21 cellular contexts compared by ENCODE assay signal in genomic region chr11:67431346-67432249, GRCh38. TPM values are rescaled to one million over a fixed set of nuclear protein-coding genes. Genes with fewer than 3 reads are reported as not detected.
DNase-seq lines count a peak whose midpoint lies in the region; ATAC-seq, FAIRE-seq and TF ChIP-seq lines count a peak whose summit lies in the region.
"Had no signal": no experiment of that assay in that cellular context is flagged by ENCODE, and none has a peak within 500 bp of the region (broad histone marks: within the 10 kb centered on the region; RNA-seq: fewer than 3 reads in every experiment).

No MANE protein-coding gene starts in this region.

- H3K27me3 Mint-ChIP-seq in activated naive CD4-positive, alpha-beta T cell treated with anti-CD3 and anti-CD28 coated beads, Interleukin-2, amount 10 ng/mL, durations not matched to agents 7 days and 5 days = peaks cover 6% of the 10 kb centered on the region
- no peaks in the 10 kb centered on the region for H3K27me3 Mint-ChIP-seq in activated B cell treated with CpG ODN at 0.5 μM for 24 hours
- H3K27me3 Mint-ChIP-seq in stimulated activated naive B cell treated with anti-CD40 and anti-IgM and Interleukin-4, amounts not matched to agents 10 μg/mL and 1 μg/mL and 100 μg/mL, for 72 hours = no peaks in the 10 kb centered on the region

- no peak overlapping the region for H3K4me2 ChIP-seq in H1 (ENCODE audit: insufficient read depth in 1 of 2, low read depth in 2 of 2, low read length in 2 of 2)

- H3K36me3 ChIP-seq in H1 (ENCODE audit: control insufficient read depth in 2 of 4, insufficient read depth in 4 of 4, low read length in 3 of 4) = peaks cover 3 to 17% (median 8%) of the 10 kb centered on the region in 4 experiments; a peak in 7 of 8 replicates
- H3K36me3 ChIP-seq in vagina = peaks cover 0 to 43% of the 10 kb centered on the region in 2 donors
- H3K36me3 ChIP-seq in SJCRH30 = 0 out of 2 replicates have a peak, but pooled peaks cover 5% of the 10 kb centered on the region

- peak overlapping the region; percentile 29; the same call in 1 of the 2 replicates for H4K8ac ChIP-seq in H1 (ENCODE audit: extremely low read depth, insufficient read depth, low read length)

- WGBS in H1 (ENCODE audit: extremely low coverage in 1 of 2, insufficient coverage in 1 of 2, insufficient read length in 1 of 2, insufficient replicate concordance in 2 of 2, low coverage in 1 of 2, low lambda C conversion rate in 2 of 2, missing lambda C conversion rate in 1 of 2), 2 experiments = 88% methylated on average over 24 of the region's 24 CpGs; no CpG with 5 or more reads in 1 of the 2 experiments

- CTCF ChIA-PET in activated naive CD4-positive, alpha-beta T cell treated with anti-CD3 and anti-CD28 coated beads, Interleukin-2, amount 10 ng/mL, durations not matched to agents 7 days and 5 days (lab: Charles Lee) = interaction anchor here (1.7 kb wide), 1 partner anchor 30 kb away, joined by 5 read pairs; the partner anchor contains the start of gene PPP1CA
- CTCF ChIA-PET in activated B cell treated with CpG ODN at 0.5 μM for 24 hours (lab: Charles Lee) (interaction anchor here (0.9 kb wide), 1 partner anchor 30 kb away, joined by 4 read pairs; the partner anchor contains the start of gene PPP1CA), H1 (lab: Charles Lee; ENCODE audit: partially characterized antibody) (interaction anchor here (0.7 to 3.8 kb wide), 3 partner anchors 20 to 31 kb away, joined by 3 to 10 read pairs (median 4); partner anchors contain the start of gene PPP1CA)

- peaks cover 10% of the 10 kb centered on the region for H3K23me2 ChIP-seq in H1 (ENCODE audit: low read depth, low read length)

- H2BK5ac ChIP-seq in H1 (ENCODE audit: low read depth, low read length) = no peak overlapping the region

- H4K5ac ChIP-seq in H1 (ENCODE audit: insufficient read length, low read depth, low read length) = no peak overlapping the region

- H3K4me1 ChIP-seq in H1 (replicated peaks in 1 of 4; ENCODE audit: control insufficient read depth in 3 of 4, insufficient read depth in 4 of 4, low read length in 3 of 4) (peaks cover 0 to 19% (median 10%) of the 10 kb centered on the region in 4 experiments; a peak in 6 of 7 replicates), vagina (peaks cover 48% of the 10 kb centered on the region), SJCRH30 (peaks cover 6% of the 10 kb centered on the region; the same call in 1 of the 2 replicates)

- H3K9me3 Mint-ChIP-seq in activated naive CD4-positive, alpha-beta T cell treated with anti-CD3 and anti-CD28 coated beads, Interleukin-2, amount 10 ng/mL, durations not matched to agents 7 days and 5 days = no peaks in the 10 kb centered on the region
- H3K9me3 Mint-ChIP-seq in activated B cell treated with CpG ODN at 0.5 μM for 24 hours = no peaks in the 10 kb centered on the region
- H3K9me3 Mint-ChIP-seq in stimulated activated naive B cell treated with anti-CD40 and anti-IgM and Interleukin-4, amounts not matched to agents 10 μg/mL and 1 μg/mL and 100 μg/mL, for 72 hours = no peaks in the 10 kb centered on the region

- TF ChIP-seq EP300 in H1 (IDR thresholded peaks at IDR 0.05; ENCODE audit: borderline replicate concordance in 1 of 2, low read depth in 2 of 2, low read length in 2 of 2) = no peak

- DNase-seq in activated naive CD4-positive, alpha-beta T cell treated with anti-CD3 and anti-CD28 coated beads, Interleukin-2, amount 10 ng/mL, durations not matched to agents 7 days and 5 days = no peak
- DNase-seq in activated naive CD4-positive, alpha-beta T cell treated with Interleukin-2 at 50 U/mL for 16 hours = no peak
- DNase-seq in activated B cell treated with CpG ODN at 0.5 μM for 24 hours (no peak), H1 (ENCODE audit: low read depth in 1 of 2, low spot score in 2 of 2) (no peak), vagina (ENCODE audit: extremely low spot score in 2 of 2) (no peak), NCI-H446 treated with DMSO at 0.1 percent for 48 hours (lab: John Stamatoyannopoulos, UW) (no peak), SJCRH30 (no peak)
- no peak for DNase-seq in stimulated activated naive B cell treated with anti-CD40 and anti-IgM and Interleukin-4, amounts not matched to agents 10 μg/mL and 1 μg/mL and 100 μg/mL, for 72 hours
- DNase-seq: body of pancreas, esophagus squamous epithelium, GF-D8, NCI-H2227 treated with DMSO at 0.1 percent for 48 hours, retina had no signal

- no peak overlapping the region for H3K9ac ChIP-seq in H1 (replicated peaks in 1 of 4; ENCODE audit: extremely low read depth in 1 of 4, low read depth in 3 of 4, low read length in 3 of 4)

- H3K14ac ChIP-seq in H1 (ENCODE audit: insufficient read length) = no peak overlapping the region

- H2BK120ac ChIP-seq in H1 (replicated peaks; ENCODE audit: low read depth, low read length) = no peak overlapping the region

- no peak overlapping the region for H2AK5ac ChIP-seq in H1 (ENCODE audit: low read depth, low read length)

- no peak overlapping the region for H3K23ac ChIP-seq in H1 (ENCODE audit: insufficient read length)

- H3K4me3 ChIP-seq in H1 (ENCODE audit: extremely low read depth in 1 of 4, insufficient read depth in 2 of 4, low read depth in 3 of 4, low read length in 4 of 4) (no peak overlapping the region), vagina (no peak overlapping the region), SJCRH30 (no peak overlapping the region)
- H3K4me3 ChIP-seq: body of pancreas, esophagus squamous epithelium, HAP-1 had no signal

- H3K4ac ChIP-seq in H1 (replicated peaks; ENCODE audit: insufficient read length, low read depth, low read length) = no peak overlapping the region

- H3K27me3 ChIP-seq in H1 (replicated peaks in 1 of 4; ENCODE audit: control insufficient read depth in 3 of 4, extremely low read depth in 1 of 4, insufficient read depth in 3 of 4, low read length in 3 of 4) (no peaks in the 10 kb centered on the region), vagina (no peaks in the 10 kb centered on the region), SJCRH30 (no peaks in the 10 kb centered on the region)
- H3K27me3 ChIP-seq: body of pancreas, esophagus squamous epithelium had no signal

- TF ChIP-seq POLR2A in H1 (IDR thresholded peaks at IDR 0.05; ENCODE audit: control extremely low read depth in 1 of 2, low read depth in 2 of 2, low read length in 2 of 2) (no peak), vagina (IDR thresholded peaks at IDR 0.05) (no peak)

- H3K27ac Mint-ChIP-seq in activated naive CD4-positive, alpha-beta T cell treated with anti-CD3 and anti-CD28 coated beads, Interleukin-2, amount 10 ng/mL, durations not matched to agents 7 days and 5 days = peak overlapping the region; percentile 75
- peak overlapping the region; percentile 74 for H3K27ac Mint-ChIP-seq in activated B cell treated with CpG ODN at 0.5 μM for 24 hours
- H3K27ac Mint-ChIP-seq in stimulated activated naive B cell treated with anti-CD40 and anti-IgM and Interleukin-4, amounts not matched to agents 10 μg/mL and 1 μg/mL and 100 μg/mL, for 72 hours = peak overlapping the region; percentile 97

- H3K4me1 Mint-ChIP-seq in activated naive CD4-positive, alpha-beta T cell treated with anti-CD3 and anti-CD28 coated beads, Interleukin-2, amount 10 ng/mL, durations not matched to agents 7 days and 5 days = peaks cover 71% of the 10 kb centered on the region
- peaks cover 66% of the 10 kb centered on the region for H3K4me1 Mint-ChIP-seq in activated B cell treated with CpG ODN at 0.5 μM for 24 hours
- peaks cover 45 to 78% of the 10 kb centered on the region in 2 donors for H3K4me1 Mint-ChIP-seq in stimulated activated naive B cell treated with anti-CD40 and anti-IgM and Interleukin-4, amounts not matched to agents 10 μg/mL and 1 μg/mL and 100 μg/mL, for 72 hours

- peaks cover 0 to 9% of the 10 kb centered on the region in 2 experiments; a peak in 2 of 4 replicates for H3K79me2 ChIP-seq in H1 (ENCODE audit: control insufficient read depth in 1 of 2, insufficient read depth in 2 of 2, low read length in 2 of 2)

- no peak overlapping the region for H2AFZ ChIP-seq in H1 (ENCODE audit: low read length)

- H3K9me3 ChIP-seq in H1 (ENCODE audit: insufficient read depth in 2 of 2, low read depth in 1 of 2, low read length in 1 of 2) = no peaks in the 10 kb centered on the region
- H3K9me3 ChIP-seq in vagina = no peaks in the 10 kb centered on the region
- no peaks in the 10 kb centered on the region for H3K9me3 ChIP-seq in SJCRH30 (replicated peaks)
- H3K9me3 ChIP-seq: body of pancreas, esophagus squamous epithelium, HAP-1 had no signal

- H3K27ac ChIP-seq in H1 (ENCODE audit: low read depth, low read length) = no peak overlapping the region
- no peak overlapping the region for H3K27ac ChIP-seq in vagina
- H3K27ac ChIP-seq in SJCRH30 = no peak overlapping the region
- H3K27ac ChIP-seq: body of pancreas, esophagus squamous epithelium had no signal

- H3K79me1 ChIP-seq in H1 (ENCODE audit: low read depth, low read length) = peaks cover 5% of the 10 kb centered on the region

- H2BK12ac ChIP-seq in H1 (ENCODE audit: low read depth, low read length) = no peak overlapping the region

- no peak for ATAC-seq in activated B cell treated with CpG ODN at 0.5 μM for 24 hours (ENCODE audit: low read depth)
- ATAC-seq in stimulated activated naive B cell treated with anti-CD40 and anti-IgM and Interleukin-4, amounts not matched to agents 10 μg/mL and 1 μg/mL and 100 μg/mL, for 72 hours (replicated peaks) = no peak
- ATAC-seq: body of pancreas had no signal

- H4K91ac ChIP-seq in H1 (replicated peaks; ENCODE audit: insufficient read length, low read length) = no peak overlapping the region

- no peak overlapping the region for H3K56ac ChIP-seq in H1 (replicated peaks; ENCODE audit: insufficient read length, low read depth, low read length)

- H4K20me1 ChIP-seq in H1 (replicated peaks in 1 of 2; ENCODE audit: control insufficient read depth in 1 of 2, insufficient read depth in 2 of 2, low read length in 2 of 2) = peaks cover 0 to 12% of the 10 kb centered on the region in 2 experiments

- H2BK20ac ChIP-seq in H1 (ENCODE audit: low read length) = no peak overlapping the region

- peak overlapping the region; percentile 14 for H3K4me3 Mint-ChIP-seq in activated naive CD4-positive, alpha-beta T cell treated with anti-CD3 and anti-CD28 coated beads, Interleukin-2, amount 10 ng/mL, durations not matched to agents 7 days and 5 days
- H3K4me3 Mint-ChIP-seq in activated B cell treated with CpG ODN at 0.5 μM for 24 hours = peak overlapping the region; percentile 11
- H3K4me3 Mint-ChIP-seq in stimulated activated naive B cell treated with anti-CD40 and anti-IgM and Interleukin-4, amounts not matched to agents 10 μg/mL and 1 μg/mL and 100 μg/mL, for 72 hours = peak overlapping the region; percentile 11 to 60

- no peak for TF ChIP-seq RAD21 in H1 (IDR thresholded peaks at IDR 0.05 in 1 of 2, conservative IDR thresholded peaks at IDR 0.05 in 1 of 2; ENCODE audit: low read depth in 2 of 2, low read length in 2 of 2)

- no peak overlapping the region for H3K18ac ChIP-seq in H1 (ENCODE audit: extremely low read depth, low read length)

- no peak for FAIRE-seq in H1 (lab: Jason Lieb, UNC)
- FAIRE-seq: D721Med had no signal

- POLR2A ChIA-PET in activated B cell treated with CpG ODN at 0.5 μM for 24 hours (lab: Charles Lee) = interaction anchor here (0.5 to 26.0 kb wide), 10 partner anchors 10 to 160 kb away, joined by 3 to 1417 read pairs (median 7); partner anchors contain the start of genes AIP, CABP4, CARNS1 and CORO1B
- POLR2A ChIA-PET in H1 (lab: Charles Lee; ENCODE audit: partially characterized antibody) = interaction anchor here (0.9 to 12.5 kb wide), 7 partner anchors 9 to 37 kb away, joined by 3 to 104 read pairs (median 4); partner anchors contain the start of genes CARNS1 and CORO1B

- H2BK15ac ChIP-seq in H1 (ENCODE audit: low read length) = no peak overlapping the region

- H3K36me3 Mint-ChIP-seq in activated naive CD4-positive, alpha-beta T cell treated with anti-CD3 and anti-CD28 coated beads, Interleukin-2, amount 10 ng/mL, durations not matched to agents 7 days and 5 days = peaks cover 28% of the 10 kb centered on the region
- H3K36me3 Mint-ChIP-seq in activated B cell treated with CpG ODN at 0.5 μM for 24 hours (ENCODE audit: low read depth) = peaks cover 58% of the 10 kb centered on the region
- peaks cover 37 to 49% of the 10 kb centered on the region in 2 donors for H3K36me3 Mint-ChIP-seq in stimulated activated naive B cell treated with anti-CD40 and anti-IgM and Interleukin-4, amounts not matched to agents 10 μg/mL and 1 μg/mL and 100 μg/mL, for 72 hours

- intact Hi-C loops in activated B cell treated with CpG ODN at 0.5 μM for 24 hours (cut with micrococcal nuclease) (no loop called here), vagina (cut with DNase I) (no loop called here)

- TF ChIP-seq CTCF in activated B cell treated with CpG ODN at 0.5 μM for 24 hours (IDR thresholded peaks at IDR 0.05) = no peak
- no peak for TF ChIP-seq CTCF in H1 (IDR thresholded peaks at IDR 0.05; ENCODE audit: control extremely low read depth in 1 of 3, insufficient read depth in 1 of 3, low read depth in 1 of 3, low read length in 3 of 3)
- TF ChIP-seq CTCF in vagina (IDR thresholded peaks at IDR 0.05) = no peak

RNA-seq across cellular contexts. Expression of gene RPS6KB2, which starts 3.3 kb away (rescaled TPM):
- total RNA-seq in activated B cell treated with CpG ODN at 0.5 μM for 24 hours = 66.9 and 74.5 TPM in 2 replicates
- total RNA-seq in H1 (2021; fragmentation: NEBNext Ultra II Directional; extraction: Animal tissue kit (Norgen Biotek cat#: 25700)) = 41.0 and 43.9 TPM in 2 replicates
- polyA plus RNA-seq in H1 (2011; rRNA removed) = 47.1 and 58.6 TPM in 2 replicates
- polyA plus RNA-seq in H1 (2011; cell fraction: cytosol; rRNA removed) = 54.3 TPM
- polyA plus RNA-seq in H1 (2011; cell fraction: nucleus; rRNA removed) = 104 TPM
- 31.6 to 44.5 TPM (median 41.0 TPM) in 4 replicates for polyA plus RNA-seq in H1 (2012, experiment 1 of 2)
- polyA plus RNA-seq in H1 (2012, experiment 2 of 2) = 44.7 TPM
- 27.6 TPM for polyA plus RNA-seq in H1 (2013, experiment 1 of 2)
- 27.9 TPM for polyA plus RNA-seq in H1 (2013, experiment 2 of 2)
- 36.3 and 41.7 TPM in 2 replicates for polyA minus RNA-seq in H1 (2011; rRNA and poly(A)+ RNA removed)
- 30.8 TPM for polyA minus RNA-seq in H1 (2011; cell fraction: cytosol; rRNA and poly(A)+ RNA removed)
- polyA minus RNA-seq in H1 (2011; cell fraction: nucleus; rRNA and poly(A)+ RNA removed) = 44.4 TPM
- total RNA-seq in vagina = 50.6 TPM
- total RNA-seq in SJCRH30 (2014; rRNA removed; shearing (Covaris generic)) = 25.9 and 33.5 TPM in 2 replicates

RNA-seq across cellular contexts. Expression of gene PTPRCAP, which starts 5.9 kb away (rescaled TPM):
- total RNA-seq in activated B cell treated with CpG ODN at 0.5 μM for 24 hours (328 and 347 TPM in 2 replicates), vagina (18.2 TPM)
- 0.78 and 1.4 TPM in 2 replicates for total RNA-seq in H1 (2021; fragmentation: NEBNext Ultra II Directional; extraction: Animal tissue kit (Norgen Biotek cat#: 25700))
- polyA plus RNA-seq in H1 (2011; rRNA removed) = 6.7 and 9.5 TPM in 2 replicates
- 6.7 TPM for polyA plus RNA-seq in H1 (2011; cell fraction: cytosol; rRNA removed)
- 39.1 TPM for polyA plus RNA-seq in H1 (2011; cell fraction: nucleus; rRNA removed)
- 3.0 to 3.5 TPM (median 3.2 TPM) in 4 replicates for polyA plus RNA-seq in H1 (2012, experiment 1 of 2)
- 1.9 TPM for polyA plus RNA-seq in H1 (2012, experiment 2 of 2)
- 1.2 TPM for polyA plus RNA-seq in H1 (2013, experiment 1 of 2)
- 0.85 TPM for polyA plus RNA-seq in H1 (2013, experiment 2 of 2)
- polyA minus RNA-seq in H1 (2011; rRNA and poly(A)+ RNA removed) = 0.28 and 0.44 TPM in 2 replicates
- 2.3 TPM for polyA minus RNA-seq in H1 (2011; cell fraction: cytosol; rRNA and poly(A)+ RNA removed)
- polyA minus RNA-seq in H1 (2011; cell fraction: nucleus; rRNA and poly(A)+ RNA removed) = 5.0 TPM
- total RNA-seq in SJCRH30 (2014; rRNA removed; shearing (Covaris generic)) = 1.1 TPM in 1 of 2 replicates, not detected in the other
- total RNA-seq: dermis microvascular lymphatic vessel endothelial cell had no signal

RNA-seq across cellular contexts. Expression of gene CORO1B, which starts 11.7 kb away (rescaled TPM):
- total RNA-seq in activated B cell treated with CpG ODN at 0.5 μM for 24 hours = 34.0 and 39.7 TPM in 2 replicates
- 77.1 and 84.3 TPM in 2 replicates for total RNA-seq in H1 (2021; fragmentation: NEBNext Ultra II Directional; extraction: Animal tissue kit (Norgen Biotek cat#: 25700))
- 131 and 148 TPM in 2 replicates for polyA plus RNA-seq in H1 (2011; rRNA removed)
- 141 TPM for polyA plus RNA-seq in H1 (2011; cell fraction: cytosol; rRNA removed)
- 193 TPM for polyA plus RNA-seq in H1 (2011; cell fraction: nucleus; rRNA removed)
- 50.9 to 80.4 TPM (median 78.0 TPM) in 4 replicates for polyA plus RNA-seq in H1 (2012, experiment 1 of 2)
- polyA plus RNA-seq in H1 (2012, experiment 2 of 2) = 77.6 TPM
- 61.1 TPM for polyA plus RNA-seq in H1 (2013, experiment 1 of 2)
- polyA plus RNA-seq in H1 (2013, experiment 2 of 2) = 55.9 TPM
- 47.7 and 82.2 TPM in 2 replicates for polyA minus RNA-seq in H1 (2011; rRNA and poly(A)+ RNA removed)
- polyA minus RNA-seq in H1 (2011; cell fraction: cytosol; rRNA and poly(A)+ RNA removed) = 51.7 TPM
- 65.5 TPM for polyA minus RNA-seq in H1 (2011; cell fraction: nucleus; rRNA and poly(A)+ RNA removed)
- total RNA-seq in vagina = 70.7 TPM
- 25.5 and 30.1 TPM in 2 replicates for total RNA-seq in SJCRH30 (2014; rRNA removed; shearing (Covaris generic))

RNA-seq across cellular contexts. Expression of gene CARNS1, which starts 16.1 kb away (rescaled TPM):
- total RNA-seq in activated B cell treated with CpG ODN at 0.5 μM for 24 hours (5.7 and 6.3 TPM in 2 replicates), vagina (1.7 TPM)
- total RNA-seq in H1 (2021; fragmentation: NEBNext Ultra II Directional; extraction: Animal tissue kit (Norgen Biotek cat#: 25700)) = 0.61 and 1.1 TPM in 2 replicates
- 0.82 and 0.96 TPM in 2 replicates for polyA plus RNA-seq in H1 (2011; rRNA removed)
- polyA plus RNA-seq in H1 (2011; cell fraction: cytosol; rRNA removed) = 1.1 TPM
- polyA plus RNA-seq in H1 (2011; cell fraction: nucleus; rRNA removed) = 5.7 TPM
- polyA plus RNA-seq in H1 (2012, experiment 1 of 2) = 0.72 to 2.2 TPM (median 1.1 TPM) in 4 replicates
- polyA plus RNA-seq in H1 (2012, experiment 2 of 2) = 0.47 TPM
- polyA plus RNA-seq in H1 (2013, experiment 1 of 2) = 0.51 TPM
- 0.31 TPM for polyA plus RNA-seq in H1 (2013, experiment 2 of 2)
- 0.47 and 0.54 TPM in 2 replicates for polyA minus RNA-seq in H1 (2011; rRNA and poly(A)+ RNA removed)
- 0.22 TPM for polyA minus RNA-seq in H1 (2011; cell fraction: cytosol; rRNA and poly(A)+ RNA removed)
- polyA minus RNA-seq in H1 (2011; cell fraction: nucleus; rRNA and poly(A)+ RNA removed) = 1.4 TPM
- total RNA-seq in SJCRH30 (2014; rRNA removed; shearing (Covaris generic)) = 0.05 and 0.08 TPM in 2 replicates
- polyA plus RNA-seq: neural cell had no signal

RNA-seq across cellular contexts. Expression of gene GPR152, which starts 20.9 kb away (rescaled TPM):
- total RNA-seq in activated B cell treated with CpG ODN at 0.5 μM for 24 hours (not detected in 2 replicates), vagina (not detected)
- total RNA-seq in H1 (2021; fragmentation: NEBNext Ultra II Directional; extraction: Animal tissue kit (Norgen Biotek cat#: 25700)) = not detected in 2 replicates
- not detected in 2 replicates for polyA plus RNA-seq in H1 (2011; rRNA removed)
- not detected for polyA plus RNA-seq in H1 (2011; cell fraction: cytosol; rRNA removed)
- polyA plus RNA-seq in H1 (2011; cell fraction: nucleus; rRNA removed) = not detected
- not detected in 4 replicates for polyA plus RNA-seq in H1 (2012, experiment 1 of 2)
- polyA plus RNA-seq in H1 (2012, experiment 2 of 2) = not detected
- polyA plus RNA-seq in H1 (2013, experiment 1 of 2) = not detected
- not detected for polyA plus RNA-seq in H1 (2013, experiment 2 of 2)
- polyA minus RNA-seq in H1 (2011; rRNA and poly(A)+ RNA removed) = not detected in 2 replicates
- polyA minus RNA-seq in H1 (2011; cell fraction: cytosol; rRNA and poly(A)+ RNA removed) = not detected
- not detected for polyA minus RNA-seq in H1 (2011; cell fraction: nucleus; rRNA and poly(A)+ RNA removed)
- total RNA-seq in SJCRH30 (2014; rRNA removed; shearing (Covaris generic)) = not detected in 2 replicates
- total RNA-seq: body of pancreas; dermis microvascular lymphatic vessel endothelial cell; esophagus squamous epithelium; lung microvascular endothelial cell; M059J; T-helper 2 cell treated with Interferon-gamma antibody and Interleukin-4, amounts not matched to agents 100 ng/mL and 5 ng/mL, for 36 hours had no signal
- polyA plus RNA-seq: AG04450, neural cell had no signal

Comparison
In these comparisons a context has a peak if more than half of its experiments do, and no peak if none do; other contexts are left out.
1. RNA of gene PTPRCAP, which starts 5.9 kb away (total RNA-seq): 328 to 347 TPM in activated B cell treated with CpG ODN at 0.5 μM for 24 hours; 18.2 TPM in vagina (single experiment), 1.1 TPM in SJCRH30 and 0.78 to 1.4 TPM in H1; every median in the first group is over 10 times any median in the second.
2. Peak in every context shown above with its lines, with median percentiles within 50 percentile points of each other: H3K27ac Mint-ChIP-seq and H3K4me3 Mint-ChIP-seq.